8 cellular contexts compared by ENCODE assay signal in the genomic region with DNA sequence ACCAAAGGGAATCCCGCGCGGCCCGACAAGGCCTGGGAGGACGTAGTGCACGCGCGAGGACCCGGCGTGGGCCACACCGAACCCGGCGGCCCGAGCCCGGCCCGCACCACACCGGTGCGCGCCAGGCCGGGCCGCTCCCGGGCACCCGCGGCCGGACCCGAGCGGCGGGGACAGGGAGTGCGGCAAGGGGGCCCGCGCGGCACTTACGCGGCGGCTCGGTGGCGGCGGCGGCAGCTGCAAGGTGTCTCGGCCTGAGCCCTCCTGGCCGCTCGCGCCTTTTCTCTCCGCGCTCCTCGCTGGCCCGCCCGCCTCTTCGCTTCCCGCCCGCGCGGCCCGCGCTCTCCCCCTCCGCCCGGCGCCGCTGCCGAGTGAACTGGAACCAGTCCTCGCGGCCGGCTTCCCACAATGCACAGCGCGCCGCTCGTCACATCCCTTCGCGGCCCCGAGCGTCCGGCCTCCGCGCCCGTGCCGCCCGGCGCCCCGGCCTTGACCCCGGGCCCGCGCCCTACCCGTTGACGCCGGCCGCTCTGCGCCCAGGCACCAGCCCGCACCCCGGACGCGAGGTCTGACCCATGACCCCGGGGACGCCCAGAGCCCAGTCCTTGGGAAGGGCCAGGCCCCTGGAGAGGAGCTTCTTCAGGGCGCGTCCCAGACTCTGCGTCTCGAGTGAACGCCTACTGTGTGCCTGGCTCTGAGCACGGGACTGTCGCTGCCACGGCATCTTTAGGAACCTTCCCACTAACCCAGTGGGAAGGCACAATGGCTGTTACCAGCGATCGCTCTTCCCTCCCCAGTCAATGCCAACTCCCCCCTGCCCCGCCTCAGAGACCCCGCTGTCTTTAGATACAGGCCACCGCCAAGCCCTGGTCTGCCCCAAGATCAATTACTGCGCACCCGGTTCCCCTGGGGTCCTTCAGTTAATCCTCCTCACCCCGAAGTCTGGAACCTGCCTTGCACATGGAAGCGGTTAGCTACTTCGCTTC. TPM values are rescaled to one million over a fixed set of nuclear protein-coding genes. Genes with fewer than 3 reads are reported as not detected.
A peak's percentile ranks its signal among the peaks of the same experiment; 100 is the strongest.
DNase-seq lines count a peak whose midpoint lies in the region; TF ChIP-seq lines count a peak whose summit lies in the region.

A gene (minus strand): TSS at position 377 of the 983 bp plus-strand sequence. CDS start 10,138 bp downstream, outside the sequence.

- peaks cover 52% of the 10 kb centered on the region for H3K4me1 ChIP-seq in cardiac muscle cell (ENCODE audit: low read depth)
- peaks cover 14 to 49% (median 40%) of the 10 kb centered on the region in 4 donors for H3K4me1 ChIP-seq in transverse colon

- no peak for TF ChIP-seq EP300 in transverse colon (IDR thresholded peaks at IDR 0.05; ENCODE audit: low read depth)

- H3K9me3 ChIP-seq in MG63: no peaks in the 10 kb centered on the region
- H3K9me3 ChIP-seq in cardiac muscle cell (ENCODE audit: low read depth): no peaks in the 10 kb centered on the region
- H3K9me3 ChIP-seq in transverse colon: no peaks in the 10 kb centered on the region

- no peaks in the 10 kb centered on the region for H3K27me3 ChIP-seq in MG63
- no peaks in the 10 kb centered on the region for H3K27me3 ChIP-seq in cardiac muscle cell
- H3K27me3 ChIP-seq in transverse colon: no peaks in the 10 kb centered on the region

- peak; percentile 35 for DNase-seq in GF-D8 (lab: John Stamatoyannopoulos, UW)
- DNase-seq in H4 (ENCODE audit: low spot score): peak; percentile 80
- peak; percentile 94 for DNase-seq in MG63
- peak; percentile 84 for DNase-seq in SW480 (ENCODE audit: low spot score)
- DNase-seq in activated naive CD8-positive, alpha-beta T cell treated with anti-CD3 and anti-CD28 coated beads, Interleukin-2, amount 50 U/mL, for 16 hours (ENCODE audit: low read depth, low spot score): peak; percentile 50
- peak; percentile 89 to 92 for DNase-seq in cardiac muscle cell (ENCODE audit: low read depth in 1 of 2, low spot score in 1 of 2)
- DNase-seq in pons (ENCODE audit: low spot score): peak; percentile 72
- peak; percentile 92 for DNase-seq in transverse colon

- H3K4me3 ChIP-seq in MG63 (peak within 1 kb of the TSS; percentile 99), cardiac muscle cell (peak within 1 kb of the TSS; percentile 72), transverse colon (peak within 1 kb of the TSS; percentile 95 to 99 (median 98))

- H3K27ac ChIP-seq in cardiac muscle cell (peak within 1 kb of the TSS; percentile 95), transverse colon (peak within 1 kb of the TSS; percentile 88 to 95 (median 92))

- WGBS in transverse colon (ENCODE audit: low coverage in 1 of 2), 2 donors: 3% methylated on average over 94 of the region's 111 CpGs; no CpG with 5 or more reads in 1 of the 2 donors

- in situ Hi-C loops in transverse colon (cut with MboI; ENCODE audit: low pct_ligation_motif_present in 1 of 4, low pct_unique_long_range_greater_than_20kb in 1 of 4, low sequenced_read_pairs in 3 of 4): no loop called here

- TF ChIP-seq POLR2A in transverse colon (IDR thresholded peaks at IDR 0.05): peak; percentile 72

- intact Hi-C loops in transverse colon (cut with DNase I; ENCODE audit: low total_unique reads): loop anchor here (5.0 kb wide), 1 partner anchor 42 kb away; no protein-coding TSS in a partner anchor

- TF ChIP-seq CTCF in cardiac muscle cell (IDR thresholded peaks at IDR 0.05; ENCODE audit: low read depth, low read length) (no peak), transverse colon (IDR thresholded peaks at IDR 0.05) (no peak)

- peaks cover 36% of the 10 kb centered on the region for H3K36me3 ChIP-seq in MG63
- H3K36me3 ChIP-seq in cardiac muscle cell: no peaks in the 10 kb centered on the region
- no peaks in the 10 kb centered on the region for H3K36me3 ChIP-seq in transverse colon

RNA-seq across cellular contexts. Expression of the gene that starts here (rescaled TPM):
- total RNA-seq in H4 (2014; rRNA removed; shearing (Covaris generic)): 270 and 350 TPM in 2 replicates
- 322 and 404 TPM in 2 replicates for total RNA-seq in MG63 (2014; rRNA removed; shearing (Covaris generic); ENCODE audit: low replicate concordance)
- 584 and 644 TPM in 2 replicates for total RNA-seq in cardiac muscle cell
- polyA plus RNA-seq in cardiac muscle cell: 327 and 386 TPM in 2 replicates
- 100 to 1,000 TPM; 190 to 348 (median 314) TPM for total RNA-seq in transverse colon

Comparison
In these comparisons a context has a peak if more than half of its experiments do, and no peak if none do; other contexts are left out.
1. Peak in every context shown above with its lines: DNase-seq, H3K4me3 ChIP-seq and H3K27ac ChIP-seq.
2. DNase-seq: peak in every context shown above with its lines; median percentile 94 in MG63; 92 in transverse colon; 90 in cardiac muscle cell; 84 in SW480; 80 in H4; 72 in pons; 50 in activated naive CD8-positive, alpha-beta T cell treated with anti-CD3 and anti-CD28 coated beads, Interleukin-2, amount 50 U/mL, for 16 hours; 35 in GF-D8.